Comparison of ENCODE assay signal across 14 cellular contexts in the genomic region with DNA sequence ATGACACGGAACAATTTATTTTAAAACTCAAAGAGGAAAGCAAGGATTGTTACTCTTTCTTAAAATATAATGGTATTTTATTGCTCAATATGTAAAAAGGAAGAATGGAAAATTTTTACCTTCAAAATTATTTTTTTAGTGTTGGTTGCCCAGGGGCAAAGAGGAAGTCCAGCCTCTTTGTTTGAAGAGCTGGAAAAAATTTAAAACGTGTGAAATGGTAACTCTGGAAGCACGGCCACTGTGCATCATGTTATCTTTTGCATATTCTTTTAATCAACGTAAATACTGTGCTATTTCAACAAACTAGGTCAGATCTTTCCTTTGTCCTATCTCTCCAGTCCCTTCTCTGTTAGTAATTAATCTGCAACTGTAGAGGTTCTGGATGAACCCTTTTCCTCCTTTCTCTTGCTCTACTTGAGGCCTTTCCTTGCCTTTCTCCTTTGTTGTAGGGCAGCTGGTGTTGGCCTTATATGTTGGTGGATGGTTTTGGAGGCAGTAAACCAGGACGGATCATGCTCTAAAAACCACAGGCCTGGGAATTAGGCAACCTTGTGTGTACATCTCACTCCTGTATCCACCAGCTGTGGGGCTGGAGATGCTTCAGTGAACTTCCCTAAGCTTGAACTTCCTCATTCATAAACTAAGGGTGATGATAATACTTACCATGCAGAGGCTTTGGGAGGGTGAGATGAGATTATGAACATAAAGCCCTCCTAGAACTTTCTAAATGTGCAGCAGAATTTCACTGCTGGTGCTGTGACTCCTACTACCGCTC.
A peak's percentile ranks its signal among the peaks of the same experiment; 100 is the strongest.
DNase-seq lines count a peak whose midpoint lies in the region; ATAC-seq, FAIRE-seq and TF ChIP-seq lines count a peak whose summit lies in the region.
"Had no signal": no experiment of that assay in that cellular context is flagged by ENCODE, and none has a peak within 500 bp of the region (broad histone marks: within the 10 kb centered on the region; RNA-seq: fewer than 3 reads in every experiment).

No MANE protein-coding gene starts in this region.

- no peak overlapping the region for H4K8ac ChIP-seq in H1 (ENCODE audit: extremely low read depth, insufficient read depth, low read length)

- H3K36me3 Mint-ChIP-seq in GM23338 (ENCODE audit: low read depth) (no peaks in the 10 kb centered on the region), progenitor cell of endocrine pancreas (ENCODE audit: insufficient read depth) (peaks cover 4% of the 10 kb centered on the region)
- H3K36me3 Mint-ChIP-seq: CD8-positive, alpha-beta T cell had no signal

- FAIRE-seq in H1 (lab: Jason Lieb, UNC) (no peak), GM19239 (lab: Jason Lieb, UNC) (no peak)
- FAIRE-seq: colon had no signal

- H2BK5ac ChIP-seq in H1 (ENCODE audit: low read depth, low read length) = peak overlapping the region; percentile 2; the same call in 1 of the 2 replicates

- H3K4me1 ChIP-seq in GM23338 (ENCODE audit: insufficient read depth) (peaks cover 15% of the 10 kb centered on the region), H1 (replicated peaks in 1 of 4; ENCODE audit: control insufficient read depth in 3 of 4, insufficient read depth in 4 of 4, low read length in 3 of 4) (peaks cover 0 to 6% (median 2%) of the 10 kb centered on the region in 4 experiments; a peak in 2 of 7 replicates), heart right ventricle (peaks cover 3 to 25% (median 19%) of the 10 kb centered on the region in 9 donors)

- no peaks in the 10 kb centered on the region for H3F3A ChIP-seq in GM23338 (replicated peaks; ENCODE audit: low read depth)

- H3K4me1 Mint-ChIP-seq in GM23338 (peaks cover 19% of the 10 kb centered on the region), progenitor cell of endocrine pancreas (ENCODE audit: low read depth) (peaks cover 31% of the 10 kb centered on the region)

- H3K27ac ChIP-seq in GM23338 (ENCODE audit: low read depth) (no peak overlapping the region), H1 (ENCODE audit: low read depth, low read length) (no peak overlapping the region), heart right ventricle (no peak overlapping the region)
- H3K27ac ChIP-seq: ascending aorta, heart left ventricle, psoas muscle had no signal

- H2BK15ac ChIP-seq in H1 (ENCODE audit: low read length) = no peak overlapping the region

- TF ChIP-seq CTCF in GM23338 (conservative IDR thresholded peaks at IDR 0.05; ENCODE audit: low read depth in 2 of 2) (no peak), H1 (IDR thresholded peaks at IDR 0.05; ENCODE audit: control extremely low read depth in 1 of 3, insufficient read depth in 1 of 3, low read depth in 1 of 3, low read length in 3 of 3) (no peak), progenitor cell of endocrine pancreas (IDR thresholded peaks at IDR 0.05; ENCODE audit: unreplicated experiment) (no peak), heart right ventricle (IDR thresholded peaks at IDR 0.05) (no peak)

- H3K23me2 ChIP-seq in H1 (ENCODE audit: low read depth, low read length) = no peaks in the 10 kb centered on the region

- H3K23ac ChIP-seq in H1 (ENCODE audit: insufficient read length) = no peak overlapping the region

- no peaks in the 10 kb centered on the region for H4K20me1 ChIP-seq in GM23338 (replicated peaks; ENCODE audit: insufficient read depth)
- no peaks in the 10 kb centered on the region for H4K20me1 ChIP-seq in H1 (replicated peaks in 1 of 2; ENCODE audit: control insufficient read depth in 1 of 2, insufficient read depth in 2 of 2, low read length in 2 of 2)

- WGBS in H1 (ENCODE audit: extremely low coverage in 1 of 2, insufficient coverage in 1 of 2, insufficient read length in 1 of 2, insufficient replicate concordance in 2 of 2, low coverage in 1 of 2, low lambda C conversion rate in 2 of 2, missing lambda C conversion rate in 1 of 2), 2 experiments = 89% methylated on average over 6 of the region's 6 CpGs; no CpG with 5 or more reads in 1 of the 2 experiments
- 83 to 84% methylated on average over 6 of the region's 6 CpGs for WGBS in heart right ventricle, 2 donors

- H3K27me3 Mint-ChIP-seq in GM23338 (ENCODE audit: insufficient read depth, low read depth, poor library complexity) = peaks cover 4% of the 10 kb centered on the region
- no peaks in the 10 kb centered on the region for H3K27me3 Mint-ChIP-seq in progenitor cell of endocrine pancreas

- no peak overlapping the region for H2AK5ac ChIP-seq in H1 (ENCODE audit: low read depth, low read length)

- H2BK20ac ChIP-seq in H1 (ENCODE audit: low read length) = no peak overlapping the region

- H2BK120ac ChIP-seq in H1 (replicated peaks; ENCODE audit: low read depth, low read length) = no peak overlapping the region

- H3K18ac ChIP-seq in H1 (ENCODE audit: extremely low read depth, low read length) = no peak overlapping the region

- no peak overlapping the region for H2AFZ ChIP-seq in GM23338
- H2AFZ ChIP-seq in H1 (ENCODE audit: low read length) = no peak overlapping the region

- CTCF ChIA-PET in H1 (lab: Charles Lee; ENCODE audit: partially characterized antibody) = no interaction called here

- ATAC-seq in GM23338 (no peak), heart right ventricle (no peak), HG02678 (IDR thresholded peaks at IDR 0.05; ENCODE audit: unreplicated experiment) (no peak)
- ATAC-seq: CD8-positive, alpha-beta T cell; heart left ventricle; psoas muscle had no signal

- no peak overlapping the region for H3K4me3 Mint-ChIP-seq in GM23338
- no peak overlapping the region for H3K4me3 Mint-ChIP-seq in progenitor cell of endocrine pancreas (ENCODE audit: low read depth)
- H3K4me3 Mint-ChIP-seq: CD8-positive, alpha-beta T cell had no signal

- POLR2A ChIA-PET in H1 (lab: Charles Lee; ENCODE audit: partially characterized antibody) = no interaction called here

- H3K27ac Mint-ChIP-seq in GM23338 = peak overlapping the region; percentile 86; the same call in 1 of the 2 replicates
- peak overlapping the region; percentile 41 for H3K27ac Mint-ChIP-seq in progenitor cell of endocrine pancreas
- H3K27ac Mint-ChIP-seq: CD8-positive, alpha-beta T cell had no signal

- H3K4me3 ChIP-seq in GM23338 = no peak overlapping the region
- no peak overlapping the region for H3K4me3 ChIP-seq in H1 (ENCODE audit: extremely low read depth in 1 of 4, insufficient read depth in 2 of 4, low read depth in 3 of 4, low read length in 4 of 4)
- no peak overlapping the region for H3K4me3 ChIP-seq in heart right ventricle
- H3K4me3 ChIP-seq: ascending aorta, heart left ventricle, psoas muscle had no signal

- H3K4me2 ChIP-seq in GM23338 (no peak overlapping the region), H1 (ENCODE audit: insufficient read depth in 1 of 2, low read depth in 2 of 2, low read length in 2 of 2) (no peak overlapping the region)

- H3K9me2 ChIP-seq in GM23338 (ENCODE audit: insufficient read depth) = no peaks in the 10 kb centered on the region

- no peak overlapping the region; the same call in 1 of the 2 replicates for H2BK12ac ChIP-seq in H1 (ENCODE audit: low read depth, low read length)

- H3K36me3 ChIP-seq in GM23338 (ENCODE audit: insufficient read depth) (no peaks in the 10 kb centered on the region), H1 (ENCODE audit: control insufficient read depth in 2 of 4, insufficient read depth in 4 of 4, low read length in 3 of 4) (no peaks in the 10 kb centered on the region), heart right ventricle (no peaks in the 10 kb centered on the region)
- H3K36me3 ChIP-seq: ascending aorta, heart left ventricle had no signal

- no peak overlapping the region for H3K4ac ChIP-seq in H1 (replicated peaks; ENCODE audit: insufficient read length, low read depth, low read length)

- TF ChIP-seq RAD21 in H1 (IDR thresholded peaks at IDR 0.05 in 1 of 2, conservative IDR thresholded peaks at IDR 0.05 in 1 of 2; ENCODE audit: low read depth in 2 of 2, low read length in 2 of 2) = no peak

- peaks cover 2% of the 10 kb centered on the region; the same call in 1 of the 2 replicates for H3K79me1 ChIP-seq in H1 (ENCODE audit: low read depth, low read length)

- H3K9me3 ChIP-seq in H1 (ENCODE audit: insufficient read depth in 2 of 2, low read depth in 1 of 2, low read length in 1 of 2) (no peaks in the 10 kb centered on the region), heart right ventricle (no peaks in the 10 kb centered on the region)
- H3K9me3 ChIP-seq: ascending aorta, heart left ventricle, psoas muscle had no signal

- TF ChIP-seq EP300 in H1 (IDR thresholded peaks at IDR 0.05; ENCODE audit: borderline replicate concordance in 1 of 2, low read depth in 2 of 2, low read length in 2 of 2) = no peak

- intact Hi-C loops in heart right ventricle (cut with DNase I) = no loop called here

- H3K56ac ChIP-seq in H1 (replicated peaks; ENCODE audit: insufficient read length, low read depth, low read length) = no peak overlapping the region

- H3K27me3 ChIP-seq in GM23338 (ENCODE audit: insufficient read depth) (no peaks in the 10 kb centered on the region), H1 (replicated peaks in 1 of 4; ENCODE audit: control insufficient read depth in 3 of 4, extremely low read depth in 1 of 4, insufficient read depth in 3 of 4, low read length in 3 of 4) (no peaks in the 10 kb centered on the region), heart right ventricle (no peaks in the 10 kb centered on the region)
- H3K27me3 ChIP-seq: ascending aorta, heart left ventricle had no signal

- no peak for TF ChIP-seq POLR2A in H1 (IDR thresholded peaks at IDR 0.05; ENCODE audit: control extremely low read depth in 1 of 2, low read depth in 2 of 2, low read length in 2 of 2)

- no peak overlapping the region for H4K5ac ChIP-seq in H1 (ENCODE audit: insufficient read length, low read depth, low read length)

- no peak overlapping the region for H4K91ac ChIP-seq in H1 (replicated peaks; ENCODE audit: insufficient read length, low read length)

- H3K9ac ChIP-seq in H1 (replicated peaks in 1 of 4; ENCODE audit: extremely low read depth in 1 of 4, low read depth in 3 of 4, low read length in 3 of 4) = no peak overlapping the region; a peak in 1 of 7 replicates

- DNase-seq in GM23338 (ENCODE audit: low spot score) (no peak), NOMO-1 (lab: John Stamatoyannopoulos, UW; ENCODE audit: unreplicated experiment in 2 of 2) (peak; percentile 30 to 52), H1 (ENCODE audit: low read depth in 1 of 2, low spot score in 2 of 2) (no peak), progenitor cell of endocrine pancreas (ENCODE audit: low spot score, unreplicated experiment) (no peak), GM19239 (ENCODE audit: insufficient read length, low spot score) (no peak), heart right ventricle (no peak), NCI-H446 treated with DMSO at 0.1 percent for 48 hours (lab: John Stamatoyannopoulos, UW) (no peak)
- DNase-seq: activated gamma-delta T cell treated with Interleukin-2 at 50 U/mL for 16 hours; CD8-positive, alpha-beta T cell; heart left ventricle; psoas muscle had no signal

- no peak overlapping the region for H3K14ac ChIP-seq in H1 (ENCODE audit: insufficient read length)

- H3K79me2 ChIP-seq in GM23338 (replicated peaks; ENCODE audit: insufficient read depth) (no peaks in the 10 kb centered on the region), H1 (ENCODE audit: control insufficient read depth in 1 of 2, insufficient read depth in 2 of 2, low read length in 2 of 2) (0 out of 4 replicates have a peak, but pooled peaks cover 0 to 1% of the 10 kb centered on the region in 2 experiments)

- H3K9me3 Mint-ChIP-seq in GM23338 (no peaks in the 10 kb centered on the region), progenitor cell of endocrine pancreas (ENCODE audit: low read depth) (no peaks in the 10 kb centered on the region)
- H3K9me3 Mint-ChIP-seq: CD8-positive, alpha-beta T cell had no signal

Comparison
In these comparisons a context has a peak if more than half of its experiments do, and no peak if none do; other contexts are left out.
1. DNase-seq: peak in NOMO-1 (2 of 2); none in GM23338 (single experiment), H1 (0 of 2), progenitor cell of endocrine pancreas (single experiment), GM19239 (single experiment), heart right ventricle (0 of 2) and NCI-H446 treated with DMSO at 0.1 percent for 48 hours (single experiment).